1 cellular context compared by ENCODE assay signal in the genomic region with DNA sequence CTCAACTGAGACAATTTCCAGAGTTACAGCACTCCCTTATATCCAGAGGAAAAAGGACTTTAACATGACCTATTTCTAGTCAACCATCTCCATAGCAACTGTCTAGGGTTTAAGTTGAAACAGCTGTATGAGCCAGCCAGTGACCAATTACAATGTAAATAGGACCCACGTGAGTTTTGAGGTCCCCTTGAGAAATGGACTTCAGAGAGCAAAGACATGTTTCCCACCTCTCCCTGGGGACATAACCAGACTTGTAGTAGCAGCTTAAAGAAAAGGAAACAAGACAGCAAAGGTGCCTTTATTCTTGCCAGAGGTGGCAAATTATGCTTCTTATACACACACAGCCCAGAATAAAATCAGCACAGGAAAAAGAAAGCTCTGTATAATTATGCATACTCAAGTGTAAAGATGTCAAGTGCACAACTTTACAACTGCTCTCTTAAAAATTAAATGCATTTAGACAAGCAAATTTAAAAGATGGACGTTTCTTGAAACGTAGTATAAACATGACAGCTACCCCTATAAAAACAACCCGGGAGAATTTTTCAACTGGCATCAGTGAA.
TF ChIP-seq lines count a peak whose summit lies in the region.

No MANE protein-coding gene starts in this region.

TF ChIP-seq in endothelial cell of umbilical vein, 7 proteins besides CTCF, POLR2A, EP300 and RAD21:
- TF ChIP-seq GATA2 (IDR thresholded peaks at IDR 0.05; ENCODE audit: insufficient read depth, insufficient read length, low read depth, low read length) (no peak), FOS (IDR thresholded peaks at IDR 0.05; ENCODE audit: borderline replicate concordance, insufficient read depth, low read length) (peak; percentile 56)
